ENCODE assay signal across 24 cellular contexts in genomic region chr6:138128096-138128495, GRCh38. TPM values are rescaled to one million over a fixed set of nuclear protein-coding genes. Genes with fewer than 3 reads are reported as not detected.
DNase-seq lines count a peak whose midpoint lies in the region; ATAC-seq and TF ChIP-seq lines count a peak whose summit lies in the region.
"Had no signal": no experiment of that assay in that cellular context is flagged by ENCODE, and none has a peak within 500 bp of the region (broad histone marks: within the 10 kb centered on the region; RNA-seq: fewer than 3 reads in every experiment).

No MANE protein-coding gene starts in this region.

- H3K18ac ChIP-seq in mesendoderm (ENCODE audit: low read length) = no peak overlapping the region
- H3K18ac ChIP-seq in trophoblast cell (ENCODE audit: low read length) = no peak overlapping the region

- H4K91ac ChIP-seq in trophoblast cell (ENCODE audit: low read depth, low read length) = no peak overlapping the region

- H2AFZ ChIP-seq in trophoblast cell (ENCODE audit: insufficient read depth, low read length, poor library complexity) = no peak overlapping the region

- whole genome bisulfite sequencing in mesendoderm (ENCODE audit: extremely low coverage, insufficient coverage, low lambda C conversion rate) = no CpG with 5 or more reads among the region's 3 CpGs
- WGBS in trophoblast cell (ENCODE audit: extremely low coverage, insufficient coverage, insufficient read length) = no CpG with 5 or more reads among the region's 3 CpGs

- H2BK5ac ChIP-seq in mesendoderm (ENCODE audit: low read length) (no peak overlapping the region), trophoblast cell (ENCODE audit: low read depth, low read length, poor library complexity) (no peak overlapping the region)

- no peak overlapping the region for H4K12ac ChIP-seq in trophoblast cell (ENCODE audit: low read depth, low read length)

- H3K4ac ChIP-seq in mesendoderm (ENCODE audit: low read depth, low read length) (no peak overlapping the region), trophoblast cell (ENCODE audit: low read depth, low read length) (no peak overlapping the region)

- H2BK120ac ChIP-seq in mesendoderm (ENCODE audit: low read depth, low read length) (no peak overlapping the region), trophoblast cell (ENCODE audit: insufficient read depth, low read length, poor library complexity) (no peak overlapping the region)

- TF ChIP-seq CTCF in choroid plexus epithelial cell (conservative IDR thresholded peaks at IDR 0.05; ENCODE audit: low read depth, low read length) = no peak

- H3K27ac ChIP-seq in mesendoderm (ENCODE audit: low read depth, low read length) = no peak overlapping the region
- no peak overlapping the region for H3K27ac ChIP-seq in trophoblast cell (ENCODE audit: low read depth, low read length)
- H3K27ac ChIP-seq: BLaER1 had no signal

- H3K23ac ChIP-seq in mesendoderm (ENCODE audit: low read length) (no peak overlapping the region), trophoblast cell (ENCODE audit: low read length) (no peak overlapping the region)

- H2AK5ac ChIP-seq in mesendoderm (ENCODE audit: low read length) = no peak overlapping the region
- H2AK5ac ChIP-seq in trophoblast cell (ENCODE audit: low read length) = no peak overlapping the region

- H3K4me3 ChIP-seq in choroid plexus epithelial cell (ENCODE audit: low read depth, low read length) (no peak overlapping the region), mesendoderm (ENCODE audit: low read length) (no peak overlapping the region), trophoblast cell (ENCODE audit: low read depth, low read length) (no peak overlapping the region)
- H3K4me3 ChIP-seq: BLaER1, GM12878 had no signal

- no peak overlapping the region for H3K14ac ChIP-seq in trophoblast cell (ENCODE audit: low read length)

- H3K79me1 ChIP-seq in mesendoderm (ENCODE audit: low read length) (no peaks in the 10 kb centered on the region), trophoblast cell (ENCODE audit: low read length) (no peaks in the 10 kb centered on the region)

- no peak overlapping the region for H4K8ac ChIP-seq in mesendoderm (ENCODE audit: low read depth, low read length)
- H4K8ac ChIP-seq in trophoblast cell (ENCODE audit: low read depth, low read length) = no peak overlapping the region

- no peak overlapping the region for H2BK12ac ChIP-seq in trophoblast cell (ENCODE audit: low read length)

- no peaks in the 10 kb centered on the region for H3K4me1 ChIP-seq in mesendoderm (ENCODE audit: control insufficient read depth, low read depth, low read length)
- H3K4me1 ChIP-seq in trophoblast cell (ENCODE audit: control insufficient read depth in 1 of 2, insufficient read depth in 2 of 2, low read length in 2 of 2) = no peaks in the 10 kb centered on the region
- H3K4me1 ChIP-seq: BE2C, BLaER1 had no signal

- H3K9me3 ChIP-seq in trophoblast cell (ENCODE audit: insufficient read depth, low read depth, low read length) = peaks cover 3% of the 10 kb centered on the region
- H3K9me3 ChIP-seq: BE2C, BLaER1 had no signal

- no peak overlapping the region for H3K56ac ChIP-seq in mesendoderm (ENCODE audit: low read length)

- peak overlapping the region; percentile 20 for H2BK15ac ChIP-seq in mesendoderm (replicated peaks; ENCODE audit: low read depth)

- no peaks in the 10 kb centered on the region for H3K27me3 ChIP-seq in mesendoderm (ENCODE audit: insufficient read depth, low read length, poor library complexity)
- no peaks in the 10 kb centered on the region for H3K27me3 ChIP-seq in trophoblast cell (ENCODE audit: insufficient read depth, low read length)
- H3K27me3 ChIP-seq: BE2C, BLaER1 had no signal

- ATAC-seq in HG02678 (IDR thresholded peaks at IDR 0.05; ENCODE audit: unreplicated experiment) = no peak
- ATAC-seq: GM12878 had no signal

- H3K4me2 ChIP-seq in mesendoderm (ENCODE audit: low read length) (no peak overlapping the region), trophoblast cell (ENCODE audit: low read length) (no peak overlapping the region)
- H3K4me2 ChIP-seq: BLaER1 had no signal

- no peak overlapping the region for H3K9ac ChIP-seq in mesendoderm (ENCODE audit: low read length)
- no peak overlapping the region for H3K9ac ChIP-seq in trophoblast cell (ENCODE audit: low read length)
- H3K9ac ChIP-seq: BLaER1 had no signal

- H3K36me3 ChIP-seq in mesendoderm (ENCODE audit: control insufficient read depth, insufficient read depth, low read length) (no peaks in the 10 kb centered on the region), trophoblast cell (ENCODE audit: control insufficient read depth in 1 of 2, insufficient read depth in 2 of 2, low read length in 2 of 2) (no peaks in the 10 kb centered on the region)
- H3K36me3 ChIP-seq: BE2C, BLaER1 had no signal

- H4K5ac ChIP-seq in mesendoderm (ENCODE audit: low read length) = no peak overlapping the region

- H3K79me2 ChIP-seq in mesendoderm (ENCODE audit: control insufficient read depth, insufficient read depth, low read length) (no peaks in the 10 kb centered on the region), trophoblast cell (ENCODE audit: control insufficient read depth, insufficient read depth, low read length, poor library complexity) (no peaks in the 10 kb centered on the region)

- peak; percentile 9 for DNase-seq in choroid plexus epithelial cell (ENCODE audit: low read depth)
- no peak for DNase-seq in mesendoderm
- DNase-seq in trophoblast cell = peak; percentile 75 to 86
- no peak for DNase-seq in NCI-H345 treated with DMSO at 0.1 percent for 48 hours (lab: John Stamatoyannopoulos, UW; ENCODE audit: unreplicated experiment)
- DNase-seq in kidney tubule cell (ENCODE audit: low spot score) = no peak
- DNase-seq: 8988T; ACHN; BE2C; C1 segment of cervical spinal cord; CD4-positive, alpha-beta memory T cell; CD4-positive, CD25-positive, alpha-beta regulatory T cell; CD8-positive, alpha-beta memory T cell; COR-L47; DMS 273 treated with DMSO at 0.1 percent for 48 hours; DMS153; DMS53; DMS79; DND-41; EL; GDM1 had no signal

RNA-seq across cellular contexts. Expression of gene PERP, which starts 20.9 kb away (rescaled TPM):
- 82.2 TPM for polyA plus RNA-seq in mesendoderm (2013, experiment 1 of 2)
- polyA plus RNA-seq in mesendoderm (2013, experiment 2 of 2) = 82.8 TPM
- 123 and 131 TPM in 2 replicates for polyA plus RNA-seq in trophoblast cell (2013)
- polyA plus RNA-seq: CD14-positive monocyte had no signal

RNA-seq across cellular contexts. Expression of gene ARFGEF3, which starts 33.6 kb away (rescaled TPM):
- polyA plus RNA-seq in mesendoderm (2013, experiment 1 of 2) = 8.2 TPM
- 8.0 TPM for polyA plus RNA-seq in mesendoderm (2013, experiment 2 of 2)
- polyA plus RNA-seq in trophoblast cell (2013) = 0.12 TPM in 2 replicates
- polyA plus RNA-seq: CD14-positive monocyte; CD4-positive, alpha-beta memory T cell; CD4-positive, CD25-positive, alpha-beta regulatory T cell; CD8-positive, alpha-beta memory T cell had no signal

Comparison
In these comparisons a context has a peak if more than half of its experiments do, and no peak if none do; other contexts are left out.
1. DNase-seq: peak in choroid plexus epithelial cell (single experiment) and trophoblast cell (2 of 2); none in mesendoderm (single experiment), NCI-H345 treated with DMSO at 0.1 percent for 48 hours (single experiment) and kidney tubule cell (single experiment).